Comparison of ENCODE assay signal across 1 cellular context in the genomic region with DNA sequence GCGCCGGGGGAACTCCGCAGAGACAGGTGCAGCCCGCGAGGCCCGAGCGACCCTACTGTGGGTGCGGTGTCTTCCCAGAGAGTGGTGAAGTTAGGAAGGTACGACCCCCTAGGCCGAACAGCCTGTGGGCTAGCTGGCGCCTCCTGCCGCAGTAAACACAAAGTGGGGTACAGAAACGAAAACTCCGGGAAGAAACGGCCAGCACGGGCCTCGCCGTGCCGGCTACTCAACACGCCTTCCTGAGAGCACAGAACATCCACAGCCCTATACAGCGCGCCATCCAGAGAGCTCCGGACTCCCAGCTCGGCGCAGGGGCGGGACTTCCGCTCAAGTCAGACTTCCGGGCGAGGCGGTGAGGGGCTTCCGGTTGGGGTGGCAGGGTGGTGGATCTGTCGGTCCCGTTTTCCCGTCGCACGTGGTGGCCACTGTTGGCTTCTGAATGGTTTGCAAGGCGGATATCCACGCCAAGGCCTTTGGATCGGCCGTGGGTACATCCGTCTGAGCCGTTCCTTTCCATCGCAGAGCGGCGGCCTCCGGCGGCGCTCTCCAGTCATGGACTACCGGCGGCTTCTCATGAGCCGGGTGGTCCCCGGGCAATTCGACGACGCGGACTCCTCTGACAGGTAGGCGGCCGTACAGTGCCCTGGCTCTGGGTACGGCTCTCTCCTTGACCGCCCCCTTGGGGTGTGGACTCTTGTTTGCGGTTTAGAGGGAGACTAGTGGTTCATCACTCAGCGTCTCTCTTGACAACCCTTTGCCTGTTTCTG.
A peak's percentile ranks its signal among the peaks of the same experiment; 100 is the strongest.
TF ChIP-seq lines count a peak whose summit lies in the region.

Gene CAGE1 (minus strand): TSS at position 292 of the 767 bp plus-strand sequence. CDS start 2,569 bp downstream, outside the sequence.
Gene RIOK1 (plus strand): TSS at position 358 of the 767 bp plus-strand sequence. CDS start 195 bp downstream, at position 553.

TF ChIP-seq in HEK293, 187 proteins besides CTCF, POLR2A, EP300 and RAD21 (continued from another document and continues in another):
- TF ChIP-seq, protein P1, sequence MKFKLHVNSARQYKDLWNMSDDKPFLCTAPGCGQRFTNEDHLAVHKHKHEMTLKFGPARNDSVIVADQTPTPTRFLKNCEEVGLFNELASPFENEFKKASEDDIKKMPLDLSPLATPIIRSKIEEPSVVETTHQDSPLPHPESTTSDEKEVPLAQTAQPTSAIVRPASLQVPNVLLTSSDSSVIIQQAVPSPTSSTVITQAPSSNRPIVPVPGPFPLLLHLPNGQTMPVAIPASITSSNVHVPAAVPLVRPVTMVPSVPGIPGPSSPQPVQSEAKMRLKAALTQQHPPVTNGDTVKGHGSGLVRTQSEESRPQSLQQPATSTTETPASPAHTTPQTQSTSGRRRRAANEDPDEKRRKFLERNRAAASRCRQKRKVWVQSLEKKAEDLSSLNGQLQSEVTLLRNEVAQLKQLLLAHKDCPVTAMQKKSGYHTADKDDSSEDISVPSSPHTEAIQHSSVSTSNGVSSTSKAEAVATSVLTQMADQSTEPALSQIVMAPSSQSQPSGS (tag by site-specific recombination; IDR thresholded peaks at IDR 0.05; ENCODE audit: low read depth): no peak
- TF ChIP-seq ZNF549 (tag by site-specific recombination; IDR thresholded peaks at IDR 0.05) (no peak), ZBTB21 (tag by site-specific recombination; IDR thresholded peaks at IDR 0.05) (peak; percentile 36; the same call in 1 of the 2 replicates), SCRT2 (tag by site-specific recombination; IDR thresholded peaks at IDR 0.05) (peak; percentile 63; the same call in 1 of the 2 replicates), HOXA7 (CRISPR knock-in tag; IDR thresholded peaks at IDR 0.05; ENCODE audit: borderline replicate concordance) (no peak), ZNF112 (tag by site-specific recombination; IDR thresholded peaks at IDR 0.05) (no peak), OSR2 (tag by site-specific recombination; IDR thresholded peaks at IDR 0.05) (peak; percentile 62), HOXD13 (CRISPR knock-in tag; IDR thresholded peaks at IDR 0.05; ENCODE audit: borderline replicate concordance) (no peak), ZNF548 (tag by site-specific recombination; IDR thresholded peaks at IDR 0.05) (no peak), ZNF670 (tag by site-specific recombination; IDR thresholded peaks at IDR 0.05; ENCODE audit: low read depth) (no peak), ZNF639 (tag by site-specific recombination; IDR thresholded peaks at IDR 0.05) (0 out of 2 replicates have a peak, but pooled peaks have one; percentile 16), PATZ1 (tag by site-specific recombination; IDR thresholded peaks at IDR 0.05) (peak; percentile 77), ZNF513 (tag by site-specific recombination; IDR thresholded peaks at IDR 0.05) (no peak), ZNF354C (tag by site-specific recombination; IDR thresholded peaks at IDR 0.05; ENCODE audit: borderline replicate concordance, low read depth) (no peak), ZNF501 (tag by site-specific recombination; IDR thresholded peaks at IDR 0.05) (peak; percentile 94; the same call in 1 of the 2 replicates), KLF7 (tag by site-specific recombination; IDR thresholded peaks at IDR 0.05; ENCODE audit: borderline replicate concordance) (peak; percentile 41; the same call in 1 of the 2 replicates), ZBTB11 (tag by site-specific recombination; conservative IDR thresholded peaks at IDR 0.05; ENCODE audit: low read depth) (peak; percentile 98), ZNF664 (tag by site-specific recombination; IDR thresholded peaks at IDR 0.05) (no peak), ZNF302 (tag by site-specific recombination; IDR thresholded peaks at IDR 0.05; ENCODE audit: low read depth) (no peak), ZNF146 (tag by site-specific recombination; IDR thresholded peaks at IDR 0.05) (0 out of 2 replicates have a peak, but pooled peaks have one; percentile 2), ZNF677 (tag by site-specific recombination; IDR thresholded peaks at IDR 0.05) (no peak), ZNF350 (tag by site-specific recombination; IDR thresholded peaks at IDR 0.05) (no peak), IKZF3 (tag by site-specific recombination; IDR thresholded peaks at IDR 0.05) (no peak), FEZF1 (tag by site-specific recombination; IDR thresholded peaks at IDR 0.05) (no peak), RBAK (tag by site-specific recombination; IDR thresholded peaks at IDR 0.05) (no peak), ZNF843 (tag by site-specific recombination; IDR thresholded peaks at IDR 0.05) (peak; percentile 32; the same call in 1 of the 2 replicates), ZNF433 (tag by site-specific recombination; IDR thresholded peaks at IDR 0.05; ENCODE audit: low read depth) (no peak), TCF7L2 (IDR thresholded peaks at IDR 0.05; ENCODE audit: borderline replicate concordance, low read depth, low read length) (no peak)
- TF ChIP-seq, protein P2, sequence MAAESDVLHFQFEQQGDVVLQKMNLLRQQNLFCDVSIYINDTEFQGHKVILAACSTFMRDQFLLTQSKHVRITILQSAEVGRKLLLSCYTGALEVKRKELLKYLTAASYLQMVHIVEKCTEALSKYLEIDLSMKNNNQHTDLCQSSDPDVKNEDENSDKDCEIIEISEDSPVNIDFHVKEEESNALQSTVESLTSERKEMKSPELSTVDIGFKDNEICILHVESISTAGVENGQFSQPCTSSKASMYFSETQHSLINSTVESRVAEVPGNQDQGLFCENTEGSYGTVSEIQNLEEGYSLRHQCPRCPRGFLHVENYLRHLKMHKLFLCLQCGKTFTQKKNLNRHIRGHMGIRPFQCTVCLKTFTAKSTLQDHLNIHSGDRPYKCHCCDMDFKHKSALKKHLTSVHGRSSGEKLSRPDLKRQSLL (tag by site-specific recombination; IDR thresholded peaks at IDR 0.05): no peak
- TF ChIP-seq, protein P3, sequence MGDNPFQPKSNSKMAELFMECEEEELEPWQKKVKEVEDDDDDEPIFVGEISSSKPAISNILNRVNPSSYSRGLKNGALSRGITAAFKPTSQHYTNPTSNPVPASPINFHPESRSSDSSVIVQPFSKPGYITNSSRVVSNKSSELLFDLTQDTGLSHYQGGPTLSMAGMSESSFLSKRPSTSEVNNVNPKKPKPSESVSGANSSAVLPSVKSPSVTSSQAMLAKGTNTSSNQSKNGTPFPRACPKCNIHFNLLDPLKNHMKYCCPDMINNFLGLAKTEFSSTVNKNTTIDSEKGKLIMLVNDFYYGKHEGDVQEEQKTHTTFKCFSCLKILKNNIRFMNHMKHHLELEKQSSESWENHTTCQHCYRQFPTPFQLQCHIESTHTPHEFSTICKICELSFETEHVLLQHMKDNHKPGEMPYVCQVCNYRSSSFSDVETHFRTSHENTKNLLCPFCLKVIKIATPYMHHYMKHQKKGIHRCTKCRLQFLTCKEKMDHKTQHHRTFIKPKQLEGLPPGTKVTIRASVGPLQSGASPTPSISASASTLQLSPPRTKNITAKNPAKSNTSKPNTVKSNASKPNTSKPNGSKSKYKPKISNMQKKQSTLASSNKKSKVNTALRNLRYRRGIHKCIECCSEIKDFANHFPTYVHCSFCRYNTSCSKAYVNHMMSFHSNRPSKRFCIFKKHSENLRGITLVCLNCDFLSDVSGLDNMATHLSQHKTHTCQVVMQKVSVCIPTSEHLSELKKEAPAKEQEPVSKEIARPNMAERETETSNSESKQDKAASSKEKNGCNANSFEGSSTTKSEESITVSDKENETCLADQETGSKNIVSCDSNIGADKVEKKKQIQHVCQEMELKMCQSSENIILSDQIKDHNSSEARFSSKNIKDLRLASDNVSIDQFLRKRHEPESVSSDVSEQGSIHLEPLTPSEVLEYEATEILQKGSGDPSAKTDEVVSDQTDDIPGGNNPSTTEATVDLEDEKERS (tag by site-specific recombination; IDR thresholded peaks at IDR 0.05): 0 out of 2 replicates have a peak, but pooled peaks have one; percentile 45
- TF ChIP-seq, protein P4, sequence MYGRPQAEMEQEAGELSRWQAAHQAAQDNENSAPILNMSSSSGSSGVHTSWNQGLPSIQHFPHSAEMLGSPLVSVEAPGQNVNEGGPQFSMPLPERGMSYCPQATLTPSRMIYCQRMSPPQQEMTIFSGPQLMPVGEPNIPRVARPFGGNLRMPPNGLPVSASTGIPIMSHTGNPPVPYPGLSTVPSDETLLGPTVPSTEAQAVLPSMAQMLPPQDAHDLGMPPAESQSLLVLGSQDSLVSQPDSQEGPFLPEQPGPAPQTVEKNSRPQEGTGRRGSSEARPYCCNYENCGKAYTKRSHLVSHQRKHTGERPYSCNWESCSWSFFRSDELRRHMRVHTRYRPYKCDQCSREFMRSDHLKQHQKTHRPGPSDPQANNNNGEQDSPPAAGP (tag by site-specific recombination; IDR thresholded peaks at IDR 0.05): peak; percentile 56; the same call in 1 of the 2 replicates
- TF ChIP-seq, protein P5, sequence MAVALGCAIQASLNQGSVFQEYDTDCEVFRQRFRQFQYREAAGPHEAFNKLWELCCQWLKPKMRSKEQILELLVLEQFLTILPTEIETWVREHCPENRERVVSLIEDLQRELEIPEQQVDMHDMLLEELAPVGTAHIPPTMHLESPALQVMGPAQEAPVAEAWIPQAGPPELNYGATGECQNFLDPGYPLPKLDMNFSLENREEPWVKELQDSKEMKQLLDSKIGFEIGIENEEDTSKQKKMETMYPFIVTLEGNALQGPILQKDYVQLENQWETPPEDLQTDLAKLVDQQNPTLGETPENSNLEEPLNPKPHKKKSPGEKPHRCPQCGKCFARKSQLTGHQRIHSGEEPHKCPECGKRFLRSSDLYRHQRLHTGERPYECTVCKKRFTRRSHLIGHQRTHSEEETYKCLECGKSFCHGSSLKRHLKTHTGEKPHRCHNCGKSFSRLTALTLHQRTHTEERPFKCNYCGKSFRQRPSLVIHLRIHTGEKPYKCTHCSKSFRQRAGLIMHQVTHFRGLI (tag by site-specific recombination; IDR thresholded peaks at IDR 0.05): peak; percentile 59; the same call in 1 of the 2 replicates
